In the genomic region with DNA sequence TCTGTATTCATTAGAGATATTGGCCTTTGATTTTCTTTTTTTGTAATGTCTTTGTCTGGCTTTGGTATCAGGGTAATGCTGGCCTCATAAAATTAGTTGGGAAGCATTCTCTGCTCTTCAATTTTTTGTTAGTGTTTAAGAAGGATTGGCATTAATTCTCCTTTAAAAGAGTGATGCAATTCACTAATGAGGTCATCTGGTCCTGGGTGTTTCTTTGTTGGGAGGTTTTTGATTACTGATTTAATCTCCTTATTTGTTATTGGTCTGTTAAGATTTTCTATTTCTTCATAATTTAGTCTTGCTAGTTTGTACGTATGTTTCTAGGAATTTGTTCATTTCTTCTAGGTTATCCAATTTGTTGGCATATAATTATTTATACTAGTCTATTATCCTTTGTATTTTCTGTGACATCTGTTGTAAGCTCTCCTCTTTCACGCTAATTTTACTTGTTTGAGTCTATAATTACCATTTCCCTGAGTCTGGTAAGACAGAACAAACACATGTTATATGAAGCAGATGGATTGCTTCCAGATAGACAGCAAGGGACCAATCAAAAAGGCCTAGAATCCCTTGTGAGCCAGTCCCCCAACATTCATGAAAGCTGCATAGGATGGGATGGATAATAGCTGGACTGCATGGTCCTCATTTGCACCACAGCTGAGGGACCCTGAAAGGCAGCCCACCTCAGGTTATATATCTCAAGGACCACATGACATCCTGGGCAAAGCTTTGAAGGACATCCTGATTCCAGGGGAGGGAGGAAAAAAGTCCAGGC, we compare ENCODE assay signal across 18 cellular contexts.
"Had no signal": no experiment of that assay in that cellular context is flagged by ENCODE, and none has a peak within 500 bp of the region (broad histone marks: within the 10 kb centered on the region; RNA-seq: fewer than 3 reads in every experiment).

No MANE protein-coding gene starts in this region.

- H3K4me1 ChIP-seq: lower lobe of right lung, neural progenitor cell, stomach had no signal

- H3K27me3 ChIP-seq: brain microvascular endothelial cell, neural progenitor cell, ovary, stomach had no signal

- H3K9ac ChIP-seq: neural progenitor cell had no signal

- H3K27ac ChIP-seq: brain microvascular endothelial cell, lower lobe of right lung, neural progenitor cell, ovary, stomach, thoracic aorta had no signal

- H3K9me3 ChIP-seq: ovary, thoracic aorta had no signal

- H2AFZ ChIP-seq: neural progenitor cell had no signal

- H3K4me3 ChIP-seq: lower lobe of right lung, neural progenitor cell, ovary, stomach, thoracic aorta had no signal

- DNase-seq: activated CD4-positive, alpha-beta T cell treated with anti-CD3 and anti-CD28 coated beads for 1 hour; activated CD4-positive, alpha-beta T cell treated with anti-CD3 and anti-CD28 coated beads, Interleukin-2, amount 50 U/mL, for 48 hours; activated CD8-positive, alpha-beta memory T cell treated with anti-CD3 and anti-CD28 coated beads, Interleukin-2, amount 10 ng/mL, durations not matched to agents 7 days and 5 days; activated effector memory CD4-positive, alpha-beta T cell treated with anti-CD3 and anti-CD28 coated beads, Interleukin-2, amount 50 U/mL, for 16 hours; activated T-cell treated with anti-CD3 and anti-CD28 coated beads, Interleukin-2, amount 50 U/mL, for 24 hours; amygdala; brain microvascular endothelial cell; effector memory CD4-positive, alpha-beta T cell; immature natural killer cell; left cardiac atrium; lower lobe of right lung; midbrain; ovary; stimulated activated CD4-positive, alpha-beta T cell treated with anti-CD3 and anti-CD28 coated beads, Interleukin-15, amount 100 ng/mL, for 24 hours; stimulated activated CD4-positive, alpha-beta T cell treated with anti-CD3 and anti-CD28 coated beads, Interleukin-4, amount 100 ng/mL, for 4 hours; stomach had no signal

- H3K4me2 ChIP-seq: neural progenitor cell had no signal

- H3K36me3 ChIP-seq: brain microvascular endothelial cell, lower lobe of right lung, neural progenitor cell, ovary, stomach, thoracic aorta had no signal
